In genomic region chr20:37494301-37494700, GRCh38 we compare ENCODE assay signal across 33 cellular contexts. TPM values are rescaled to one million over a fixed set of nuclear protein-coding genes. Genes with fewer than 3 reads are reported as not detected.
"Had no signal": no experiment of that assay in that cellular context is flagged by ENCODE, and none has a peak within 500 bp of the region (broad histone marks: within the 10 kb centered on the region; RNA-seq: fewer than 3 reads in every experiment).

No MANE protein-coding gene starts in this region.

- H3K4me3 ChIP-seq: K562 had no signal

- H3K27ac ChIP-seq: VCaP had no signal

- H3K4me1 Mint-ChIP-seq: activated CD4-positive, alpha-beta T cell treated with anti-CD3 and anti-CD28 coated beads, Interleukin-2, amount 10 ng/mL, durations not matched to agents 24 days and 14 days; activated naive CD4-positive, alpha-beta T cell treated with anti-CD3 and anti-CD28 coated beads, Interleukin-2, amount 50 U/mL, for 24 hours had no signal

- H3K27ac Mint-ChIP-seq: activated B cell treated with CpG ODN at 0.5 μM for 24 hours; activated CD4-positive, alpha-beta T cell treated with anti-CD3 and anti-CD28 coated beads, Interleukin-2, amount 10 ng/mL, durations not matched to agents 24 days and 14 days; activated CD8-positive, alpha-beta T cell treated with anti-CD3 and anti-CD28 coated beads, Interleukin-2, amount 10 ng/mL, durations not matched to agents 7 days and 5 days; activated naive CD4-positive, alpha-beta T cell treated with anti-CD3 and anti-CD28 coated beads, Interleukin-2, amount 50 U/mL, for 24 hours; activated T-cell treated with anti-CD3 and anti-CD28 coated beads, Interleukin-2, amount 50 U/mL, for 24 hours; activated T-helper 2 cell treated with anti-CD3 and anti-CD28 coated beads, Interferon-gamma antibody, Interleukin-2, Interleukin-4, amounts not matched to agents 10 μg/mL and 5 μg/mL and 100 μg/mL, durations not matched to agents 14 hours and 24 hours and 36 hours had no signal

- FAIRE-seq: bronchial epithelial cell, K562 had no signal

- DNase-seq: activated B cell treated with CpG ODN at 0.5 μM for 24 hours; activated CD4-positive, alpha-beta T cell treated with anti-CD3 and anti-CD28 coated beads, Interleukin-2, amount 10 ng/mL, durations not matched to agents 24 days and 14 days; activated CD4-positive, alpha-beta T cell treated with anti-CD3 and anti-CD28 coated beads, Interleukin-2, amount 50 U/mL, for 48 hours; activated CD4-positive, CD25-positive, alpha-beta regulatory T cell treated with anti-CD3 and anti-CD28 coated beads, Interleukin-2, amount 50 U/mL, for 72 hours; activated CD8-positive, alpha-beta T cell treated with anti-CD3 and anti-CD28 coated beads, Interleukin-2, amount 10 ng/mL, durations not matched to agents 7 days and 5 days; activated gamma-delta T cell; activated naive CD4-positive, alpha-beta T cell treated with Interleukin-2 at 50 U/mL for 16 hours; activated T-cell treated with anti-CD3 and anti-CD28 coated beads, Interleukin-2, amount 50 U/mL, for 24 hours; anterior cingulate cortex; central memory CD4-positive, alpha-beta T cell; NCI-H1048; NCI-H1105 treated with DMSO at 0.1 percent for 48 hours; NCI-H1436; NCI-H1694; NCI-H1930; NCI-H2081 treated with DMSO at 0.1 percent for 48 hours; NCI-H226; NCI-H446 treated with DMSO at 0.1 percent for 48 hours; NCI-H524; NCI-H69; OCI-M1; SW 1271; T-helper 1 cell; T-helper 2 cell; T-helper 9 cell had no signal

- H3K27me3 Mint-ChIP-seq: activated CD4-positive, alpha-beta T cell treated with anti-CD3 and anti-CD28 coated beads, Interleukin-2, amount 10 ng/mL, durations not matched to agents 24 days and 14 days; activated naive CD4-positive, alpha-beta T cell treated with anti-CD3 and anti-CD28 coated beads, Interleukin-2, amount 50 U/mL, for 24 hours; activated T-cell treated with anti-CD3 and anti-CD28 coated beads, Interleukin-2, amount 50 U/mL, for 24 hours; brain had no signal

- H3K4me3 Mint-ChIP-seq: activated B cell treated with CpG ODN at 0.5 μM for 24 hours; activated CD4-positive, alpha-beta T cell treated with anti-CD3 and anti-CD28 coated beads, Interleukin-2, amount 10 ng/mL, durations not matched to agents 24 days and 14 days; activated CD8-positive, alpha-beta T cell treated with anti-CD3 and anti-CD28 coated beads, Interleukin-2, amount 10 ng/mL, durations not matched to agents 7 days and 5 days; activated naive CD4-positive, alpha-beta T cell treated with anti-CD3 and anti-CD28 coated beads, Interleukin-2, amount 50 U/mL, for 24 hours; activated T-cell treated with anti-CD3 and anti-CD28 coated beads, Interleukin-2, amount 50 U/mL, for 24 hours; brain had no signal

- H3K9me3 Mint-ChIP-seq: activated B cell treated with CpG ODN at 0.5 μM for 24 hours; activated CD4-positive, alpha-beta T cell treated with anti-CD3 and anti-CD28 coated beads, Interleukin-2, amount 10 ng/mL, durations not matched to agents 24 days and 14 days; activated naive CD4-positive, alpha-beta T cell treated with anti-CD3 and anti-CD28 coated beads, Interleukin-2, amount 50 U/mL, for 24 hours; activated T-cell treated with anti-CD3 and anti-CD28 coated beads, Interleukin-2, amount 50 U/mL, for 24 hours; activated T-helper 2 cell treated with anti-CD3 and anti-CD28 coated beads, Interferon-gamma antibody, Interleukin-2, Interleukin-4, amounts not matched to agents 10 μg/mL and 5 μg/mL and 100 μg/mL, durations not matched to agents 14 hours and 24 hours and 36 hours; brain had no signal

- ATAC-seq: activated CD8-positive, alpha-beta T cell treated with anti-CD3 and anti-CD28 coated beads, Interleukin-2, amount 10 ng/mL, durations not matched to agents 7 days and 5 days; K562; Right ventricle myocardium inferior had no signal

RNA-seq across cellular contexts. Expression of gene NNAT, which starts 26.7 kb away (rescaled TPM):
- total RNA-seq: activated T-helper 2 cell treated with anti-CD3 and anti-CD28 coated beads, Interferon-gamma antibody, Interleukin-2, Interleukin-4, amounts not matched to agents 10 μg/mL and 5 μg/mL and 100 μg/mL, durations not matched to agents 14 hours and 24 hours and 36 hours; bronchial epithelial cell; M059J had no signal
- polyA plus RNA-seq: K562 had no signal
